9 cellular contexts compared by ENCODE assay signal in the genomic region with DNA sequence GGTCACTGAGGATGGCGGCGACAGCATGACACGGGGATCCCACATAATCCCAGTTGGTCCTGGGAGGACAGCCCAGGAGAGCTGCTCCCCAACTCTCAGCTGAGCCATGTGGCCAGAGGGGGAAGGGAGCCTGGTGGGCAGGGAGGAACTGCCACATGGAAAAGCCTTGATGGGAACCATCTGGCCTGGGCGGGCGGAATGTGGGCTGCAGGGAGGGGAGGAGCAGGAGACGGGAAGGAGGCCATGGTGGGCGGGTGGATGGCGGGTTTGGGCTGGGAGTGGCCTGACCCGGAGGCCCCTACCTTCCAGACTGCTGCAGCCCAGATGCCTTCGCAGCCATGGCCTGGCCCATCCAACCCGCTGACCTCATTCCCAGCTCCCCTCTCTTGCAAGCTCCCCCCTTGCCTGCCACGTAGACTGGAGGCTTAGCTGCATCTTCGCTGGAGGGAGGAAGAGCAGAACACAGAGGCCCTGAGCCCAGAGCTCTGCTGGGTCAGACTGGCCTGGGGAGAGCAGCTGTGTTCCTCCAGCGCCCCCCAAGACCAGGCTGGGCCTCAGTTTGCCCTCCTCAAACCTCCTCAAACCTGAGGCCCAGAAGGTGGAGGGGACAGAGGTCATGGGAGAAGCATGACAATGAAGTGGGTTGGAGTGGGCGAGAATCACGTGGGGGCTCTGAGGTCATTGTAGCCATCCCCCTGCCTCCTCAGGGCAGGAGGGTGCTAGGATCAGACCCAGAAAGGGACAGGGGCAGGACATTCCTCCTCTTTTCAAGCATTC.
DNase-seq lines count a peak whose midpoint lies in the region; TF ChIP-seq lines count a peak whose summit lies in the region.
"Had no signal": no experiment of that assay in that cellular context is flagged by ENCODE, and none has a peak within 500 bp of the region (broad histone marks: within the 10 kb centered on the region; RNA-seq: fewer than 3 reads in every experiment).

No MANE protein-coding gene starts in this region.

- no peaks in the 10 kb centered on the region for H3K9me3 ChIP-seq in muscle layer of colon (ENCODE audit: low read length)

- TF ChIP-seq CTCF in AG04449 (IDR thresholded peaks at IDR 0.05; ENCODE audit: insufficient read depth, low read length, missing control alignments) = no peak

- H3K4me3 ChIP-seq in AG04449 (ENCODE audit: low read depth, low read length) (peak overlapping the region; percentile 42), muscle layer of colon (ENCODE audit: low read depth in 1 of 2, low read length in 2 of 2) (peak overlapping the region in 1 of 2 donors; percentile 55)

- no peaks in the 10 kb centered on the region for H3K27me3 ChIP-seq in muscle layer of colon (ENCODE audit: control insufficient read depth in 1 of 2, insufficient read depth in 2 of 2, low read length in 2 of 2)

- H3K4me1 ChIP-seq in muscle layer of colon (ENCODE audit: insufficient read depth, low read length) = peaks cover 80% of the 10 kb centered on the region

- peak overlapping the region; percentile 93 for H3K27ac ChIP-seq in muscle layer of colon (ENCODE audit: low read depth, low read length)

- no peaks in the 10 kb centered on the region for H3K36me3 ChIP-seq in muscle layer of colon (ENCODE audit: insufficient read depth, low read length)

- H3K9ac ChIP-seq in muscle layer of colon (ENCODE audit: low read length) = peak overlapping the region; percentile 85

- DNase-seq in AG04449 (ENCODE audit: low read depth, low spot score) (peak; percentile 99), NCI-H1694 treated with DMSO at 0.1 percent for 48 hours (lab: John Stamatoyannopoulos, UW) (peak; percentile 62), epidermal melanocyte (ENCODE audit: insufficient read length, low spot score) (peak; percentile 65), DMS153 (lab: John Stamatoyannopoulos, UW) (no peak), medulla oblongata (ENCODE audit: extremely low spot score) (no peak), superior temporal gyrus (ENCODE audit: extremely low spot score) (no peak)
- no peak for DNase-seq in effector CD4-positive, alpha-beta T cell
- DNase-seq: DND-41 had no signal

- POLR2A ChIA-PET in AG04449 (lab: Yijun Ruan, JAX) = interaction anchor here (0.6 to 44.9 kb wide), 11 partner anchors 7 to 85 kb away, joined by 3 to 2316 read pairs (median 4); partner anchors contain the start of genes COL1A1 and TMEM92

- CTCF ChIA-PET in AG04449 (lab: Yijun Ruan, JAX) = interaction anchor here (0.9 to 24.1 kb wide), 4 partner anchors 9 to 115 kb away, joined by 3 to 489 read pairs (median 7); partner anchors contain the start of genes COL1A1 and TMEM92

Comparison
In these comparisons a context has a peak if more than half of its experiments do, and no peak if none do; other contexts are left out.
1. DNase-seq: peak in AG04449 (single experiment), NCI-H1694 treated with DMSO at 0.1 percent for 48 hours (single experiment) and epidermal melanocyte (single experiment); none in DMS153 (single experiment), medulla oblongata (single experiment), effector CD4-positive, alpha-beta T cell (single experiment) and superior temporal gyrus (single experiment).